ENCODE assay signal across 14 cellular contexts in the genomic region with DNA sequence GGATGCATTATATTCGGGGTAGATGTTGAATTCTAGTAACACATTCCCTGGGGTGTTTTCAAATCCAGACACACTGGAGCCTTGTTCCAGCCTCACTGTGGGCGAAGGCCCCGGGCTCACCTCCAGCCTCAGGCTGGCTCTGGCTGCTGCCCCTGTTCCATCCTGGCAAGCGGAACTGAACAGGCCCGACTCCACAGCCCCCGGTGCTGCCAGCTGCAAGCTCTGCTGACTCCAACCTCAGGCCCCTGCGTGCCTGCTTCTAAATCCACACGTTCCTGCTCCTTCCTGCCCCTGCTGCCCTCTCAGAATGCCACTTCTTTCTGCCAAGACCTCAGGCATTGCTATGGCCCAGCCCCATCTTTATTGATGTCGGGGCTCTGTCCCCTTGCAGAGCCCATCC.
DNase-seq lines count a peak whose midpoint lies in the region; ATAC-seq, FAIRE-seq and TF ChIP-seq lines count a peak whose summit lies in the region.
"Had no signal": no experiment of that assay in that cellular context is flagged by ENCODE, and none has a peak within 500 bp of the region (broad histone marks: within the 10 kb centered on the region; RNA-seq: fewer than 3 reads in every experiment).

No MANE protein-coding gene starts in this region.

- no peaks in the 10 kb centered on the region for H3K36me3 ChIP-seq in GM23248 (ENCODE audit: low read depth)
- H3K36me3 ChIP-seq in gastrocnemius medialis, result no peaks in the 10 kb centered on the region
- no peaks in the 10 kb centered on the region for H3K36me3 ChIP-seq in hepatocyte (replicated peaks; ENCODE audit: insufficient read depth, low read depth)
- H3K36me3 ChIP-seq: vagina had no signal

- peak overlapping the region; percentile 29; the same call in 1 of the 2 replicates for H3K9ac ChIP-seq in GM23248

- H3K9me2 ChIP-seq in GM23248 (ENCODE audit: insufficient read depth), result no peaks in the 10 kb centered on the region
- no peaks in the 10 kb centered on the region for H3K9me2 ChIP-seq in hepatocyte (replicated peaks; ENCODE audit: insufficient read depth)

- FAIRE-seq in GM19239 (lab: Jason Lieb, UNC), result no peak
- FAIRE-seq: GM12878 had no signal

- H4K20me1 ChIP-seq in GM23248 (ENCODE audit: insufficient read depth) (no peaks in the 10 kb centered on the region), hepatocyte (ENCODE audit: insufficient read depth, poor library complexity, severe bottlenecking) (no peaks in the 10 kb centered on the region)

- WGBS in GM23248 (ENCODE audit: low coverage in 1 of 2, low lambda C conversion rate in 2 of 2, missing lambda C conversion rate in 2 of 2), 2 experiments, result 19 to 20% methylated on average over 8 to 9 of the region's 9 CpGs
- 80% methylated on average over 9 of the region's 9 CpGs for WGBS in hepatocyte (ENCODE audit: low lambda C conversion rate, missing lambda C conversion rate)

- peaks cover 35% of the 10 kb centered on the region for H3K4me1 ChIP-seq in GM23248 (ENCODE audit: insufficient read depth)
- peaks cover 12 to 16% of the 10 kb centered on the region in 2 donors for H3K4me1 ChIP-seq in gastrocnemius medialis
- H3K4me1 ChIP-seq in hepatocyte (ENCODE audit: insufficient read depth), result peaks cover 6% of the 10 kb centered on the region

- ATAC-seq in gastrocnemius medialis (peak; percentile 28 to 45), GM19467 (IDR thresholded peaks at IDR 0.05; ENCODE audit: unreplicated experiment) (no peak)
- ATAC-seq: GM12878 had no signal

- H3K27ac ChIP-seq in GM23248 (peak overlapping the region; percentile 67), caudate nucleus (ENCODE audit: low read depth, low read length) (peak overlapping the region; percentile 76), gastrocnemius medialis (peak overlapping the region in 1 of 4 donors; percentile 10), hepatocyte (no peak overlapping the region)
- H3K27ac ChIP-seq: vagina had no signal

- intact Hi-C loops in gastrocnemius medialis (cut with DNase I; ENCODE audit: low total_unique reads), result loop anchor here (10.0 kb wide), 1 partner anchor 222 kb away; the partner anchor contains the start of gene ADAM10

- in situ Hi-C loops in GM23248 (cut with MboI), result no loop called here
- in situ Hi-C loops in gastrocnemius medialis (cut with MboI; ENCODE audit: low sequenced_read_pairs in 4 of 4), result no loop called here

- TF ChIP-seq POLR2A in gastrocnemius medialis (IDR thresholded peaks at IDR 0.05), result no peak

- H2AFZ ChIP-seq in GM23248 (peak overlapping the region; percentile 84), hepatocyte (no peak overlapping the region)

- H3F3A ChIP-seq in GM23248 (ENCODE audit: insufficient read depth), result 0 out of 2 replicates have a peak, but pooled peaks cover 6% of the 10 kb centered on the region

- H3K9me3 ChIP-seq in GM23248 (ENCODE audit: low read depth) (no peaks in the 10 kb centered on the region), gastrocnemius medialis (no peaks in the 10 kb centered on the region), hepatocyte (ENCODE audit: low read depth) (no peaks in the 10 kb centered on the region)
- H3K9me3 ChIP-seq: vagina had no signal

- no peaks in the 10 kb centered on the region for H3K27me3 ChIP-seq in GM23248 (replicated peaks; ENCODE audit: insufficient read depth)
- H3K27me3 ChIP-seq in gastrocnemius medialis, result no peaks in the 10 kb centered on the region
- H3K27me3 ChIP-seq in hepatocyte, result no peaks in the 10 kb centered on the region
- H3K27me3 ChIP-seq: vagina had no signal

- no peaks in the 10 kb centered on the region for H3K79me2 ChIP-seq in GM23248 (ENCODE audit: insufficient read depth)
- no peaks in the 10 kb centered on the region for H3K79me2 ChIP-seq in hepatocyte

- DNase-seq in GM23248 (peak; percentile 42), caudate nucleus (lab: John Stamatoyannopoulos, UW) (peak in 55 of 61 donors; percentile 22 to 86 (median 63)), islet precursor cell (peak; percentile 54), gastrocnemius medialis (peak in 1 of 2 donors; percentile 39), GM19239 (ENCODE audit: insufficient read length, low spot score) (no peak), NAMALWA (ENCODE audit: low spot score) (no peak), hepatocyte (ENCODE audit: low spot score) (no peak)
- DNase-seq: cortex of kidney, naive B cell, NCI-H187, T1000 had no signal

- H3K4me3 ChIP-seq in GM23248 (no peak overlapping the region), gastrocnemius medialis (no peak overlapping the region), hepatocyte (no peak overlapping the region)
- H3K4me3 ChIP-seq: GM12878, vagina had no signal

- H3K4me2 ChIP-seq in GM23248 (ENCODE audit: unreplicated experiment) (no peak overlapping the region), hepatocyte (no peak overlapping the region)

- TF ChIP-seq CTCF in gastrocnemius medialis (IDR thresholded peaks at IDR 0.05 in 4 of 5, conservative IDR thresholded peaks at IDR 0.05 in 1 of 5) (no peak), hepatocyte (IDR thresholded peaks at IDR 0.05; ENCODE audit: poor library complexity) (no peak)

Comparison
In these comparisons a context has a peak if more than half of its experiments do, and no peak if none do; other contexts are left out.
1. DNase-seq: peak in GM23248 (single experiment), caudate nucleus (55 of 61) and islet precursor cell (single experiment); none in GM19239 (single experiment), NAMALWA (single experiment) and hepatocyte (single experiment).